In the genomic region with DNA sequence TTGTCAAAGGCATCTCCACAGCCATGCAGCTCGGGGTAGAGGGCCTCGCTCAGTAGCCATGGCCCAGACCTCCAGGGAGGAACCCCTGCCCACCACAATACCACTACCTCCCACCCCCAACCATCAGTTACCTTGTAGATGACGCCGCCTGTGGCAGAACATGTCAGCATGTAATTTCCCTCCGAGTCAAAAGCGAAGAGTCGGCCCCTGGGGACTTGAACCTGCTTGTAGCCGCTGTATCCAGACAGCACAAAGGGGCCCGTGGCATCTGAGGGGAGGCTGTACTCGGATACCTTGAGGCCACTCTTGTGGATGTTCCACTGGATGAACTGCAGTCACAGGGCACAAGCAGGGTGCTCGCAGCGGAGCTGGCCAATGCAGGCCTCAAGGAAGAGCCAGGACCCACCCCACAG, we compare ENCODE assay signal across 10 cellular contexts.
DNase-seq lines count a peak whose midpoint lies in the region; ATAC-seq and TF ChIP-seq lines count a peak whose summit lies in the region.
"Had no signal": no experiment of that assay in that cellular context is flagged by ENCODE, and none has a peak within 500 bp of the region (broad histone marks: within the 10 kb centered on the region; RNA-seq: fewer than 3 reads in every experiment).

No MANE protein-coding gene starts in this region.

- no peaks in the 10 kb centered on the region for H3K4me1 ChIP-seq in MM.1S (ENCODE audit: low read length)

- no peaks in the 10 kb centered on the region for H3K79me2 ChIP-seq in MM.1S (ENCODE audit: low read length)

- H3K36me3 Mint-ChIP-seq in activated T-cell treated with anti-CD3 and anti-CD28 coated beads, Interleukin-2, amount 50 U/mL, for 24 hours (ENCODE audit: low read depth): peaks cover 98% of the 10 kb centered on the region
- peaks cover 90 to 99% of the 10 kb centered on the region in 2 donors for H3K36me3 Mint-ChIP-seq in stimulated activated naive B cell treated with anti-CD40 and anti-IgM and Interleukin-4, amounts not matched to agents 10 μg/mL and 1 μg/mL and 100 μg/mL, for 72 hours

- no peak overlapping the region for H3K4me2 ChIP-seq in MM.1S (ENCODE audit: low read depth, low read length)

- H3K36me3 ChIP-seq in MM.1S (replicated peaks; ENCODE audit: insufficient read depth, low read length): no peaks in the 10 kb centered on the region

- no peak overlapping the region for H3K4me3 ChIP-seq in MM.1S (ENCODE audit: low read length)

- H3K4me3 Mint-ChIP-seq in activated T-cell treated with anti-CD3 and anti-CD28 coated beads, Interleukin-2, amount 50 U/mL, for 24 hours: no peak overlapping the region
- H3K4me3 Mint-ChIP-seq in stimulated activated naive B cell treated with anti-CD40 and anti-IgM and Interleukin-4, amounts not matched to agents 10 μg/mL and 1 μg/mL and 100 μg/mL, for 72 hours: peak overlapping the region; percentile 76 to 85
- H3K4me3 Mint-ChIP-seq: mesothelial cell of epicardium had no signal

- no peak overlapping the region for H3K9ac ChIP-seq in MM.1S (ENCODE audit: low read length)

- H2AFZ ChIP-seq in MM.1S (ENCODE audit: low read length): no peak overlapping the region

- H3K9me3 Mint-ChIP-seq in activated T-cell treated with anti-CD3 and anti-CD28 coated beads, Interleukin-2, amount 50 U/mL, for 24 hours: peaks cover 17% of the 10 kb centered on the region
- peaks cover 10 to 12% of the 10 kb centered on the region in 2 donors for H3K9me3 Mint-ChIP-seq in stimulated activated naive B cell treated with anti-CD40 and anti-IgM and Interleukin-4, amounts not matched to agents 10 μg/mL and 1 μg/mL and 100 μg/mL, for 72 hours

- no peaks in the 10 kb centered on the region for H3K9me3 ChIP-seq in MM.1S (replicated peaks; ENCODE audit: insufficient read depth, low read length)

- no peak for DNase-seq in activated T-cell treated with anti-CD3 and anti-CD28 coated beads, Interleukin-2, amount 50 U/mL, for 24 hours
- DNase-seq in activated T-cell treated with anti-CD3 and anti-CD28 coated beads for 4 hours (no peak), MM.1S (no peak), NCI-H1048 (lab: John Stamatoyannopoulos, UW) (no peak)
- peak; percentile 95 for DNase-seq in stimulated activated naive B cell treated with anti-CD40 and anti-IgM and Interleukin-4, amounts not matched to agents 10 μg/mL and 1 μg/mL and 100 μg/mL, for 72 hours
- DNase-seq in effector CD8-positive, alpha-beta T cell (lab: John Stamatoyannopoulos, UW): no peak

- H3K27me3 ChIP-seq in MM.1S (replicated peaks; ENCODE audit: insufficient read depth, low read length): no peaks in the 10 kb centered on the region

- H3K27me3 Mint-ChIP-seq in activated T-cell treated with anti-CD3 and anti-CD28 coated beads, Interleukin-2, amount 50 U/mL, for 24 hours: no peaks in the 10 kb centered on the region
- H3K27me3 Mint-ChIP-seq in stimulated activated naive B cell treated with anti-CD40 and anti-IgM and Interleukin-4, amounts not matched to agents 10 μg/mL and 1 μg/mL and 100 μg/mL, for 72 hours: no peaks in the 10 kb centered on the region

- H3K27ac Mint-ChIP-seq in activated T-cell treated with anti-CD3 and anti-CD28 coated beads, Interleukin-2, amount 50 U/mL, for 24 hours: peak overlapping the region; percentile 57
- peak overlapping the region; percentile 99 for H3K27ac Mint-ChIP-seq in stimulated activated naive B cell treated with anti-CD40 and anti-IgM and Interleukin-4, amounts not matched to agents 10 μg/mL and 1 μg/mL and 100 μg/mL, for 72 hours
- H3K27ac Mint-ChIP-seq: mesothelial cell of epicardium had no signal

- no peaks in the 10 kb centered on the region for H4K20me1 ChIP-seq in MM.1S (ENCODE audit: insufficient read depth, low read length)

- H3K4me1 Mint-ChIP-seq in activated T-cell treated with anti-CD3 and anti-CD28 coated beads, Interleukin-2, amount 50 U/mL, for 24 hours (ENCODE audit: low read depth): peaks cover 9% of the 10 kb centered on the region
- H3K4me1 Mint-ChIP-seq in stimulated activated naive B cell treated with anti-CD40 and anti-IgM and Interleukin-4, amounts not matched to agents 10 μg/mL and 1 μg/mL and 100 μg/mL, for 72 hours: peaks cover 59 to 74% of the 10 kb centered on the region in 2 donors

- TF ChIP-seq CTCF in MM.1S (IDR thresholded peaks at IDR 0.05; ENCODE audit: low read length): no peak

- ATAC-seq in GM19463 (IDR thresholded peaks at IDR 0.05; ENCODE audit: unreplicated experiment) (peak; percentile 58), HG03095 (IDR thresholded peaks at IDR 0.05; ENCODE audit: unreplicated experiment) (peak; percentile 41)
- ATAC-seq in stimulated activated naive B cell treated with anti-CD40 and anti-IgM and Interleukin-4, amounts not matched to agents 10 μg/mL and 1 μg/mL and 100 μg/mL, for 72 hours (replicated peaks): peak; percentile 82 to 86

- no peaks in the 10 kb centered on the region for H3F3A ChIP-seq in MM.1S (ENCODE audit: insufficient read depth, low read length)

- no peak overlapping the region for H3K27ac ChIP-seq in MM.1S (ENCODE audit: low read length)
- H3K27ac ChIP-seq: VCaP had no signal

- no peaks in the 10 kb centered on the region for H3K9me2 ChIP-seq in MM.1S (replicated peaks; ENCODE audit: insufficient read depth, low read length)
